ENCODE assay signal across 11 cellular contexts in genomic region chr18:34738173-34738894, GRCh38. TPM values are rescaled to one million over a fixed set of nuclear protein-coding genes. Genes with fewer than 3 reads are reported as not detected.
DNase-seq lines count a peak whose midpoint lies in the region; ATAC-seq, FAIRE-seq and TF ChIP-seq lines count a peak whose summit lies in the region.
"Had no signal": no experiment of that assay in that cellular context is flagged by ENCODE, and none has a peak within 500 bp of the region (broad histone marks: within the 10 kb centered on the region; RNA-seq: fewer than 3 reads in every experiment).

No MANE protein-coding gene starts in this region.

- no peak overlapping the region for H3K4me3 Mint-ChIP-seq in activated CD8-positive, alpha-beta T cell treated with anti-CD3 and anti-CD28 coated beads for 36 hours
- H3K4me3 Mint-ChIP-seq: central memory CD8-positive, alpha-beta T cell had no signal

- peaks cover 7% of the 10 kb centered on the region for H3K27me3 Mint-ChIP-seq in activated CD8-positive, alpha-beta T cell treated with anti-CD3 and anti-CD28 coated beads for 36 hours
- H3K27me3 Mint-ChIP-seq: central memory CD8-positive, alpha-beta T cell had no signal

- H3K27ac ChIP-seq in layer of hippocampus (ENCODE audit: low read depth, low read length): peak overlapping the region; percentile 49

- ATAC-seq in GM19455 (IDR thresholded peaks at IDR 0.05; ENCODE audit: unreplicated experiment): no peak
- no peak for ATAC-seq in activated CD8-positive, alpha-beta T cell treated with anti-CD3 and anti-CD28 coated beads for 36 hours

- no peak for TF ChIP-seq CTCF in LNCaP clone FGC (IDR thresholded peaks at IDR 0.05; ENCODE audit: control insufficient read depth, extremely low read depth, insufficient read depth)
- no peak for TF ChIP-seq CTCF in activated CD8-positive, alpha-beta T cell treated with anti-CD3 and anti-CD28 coated beads for 36 hours (IDR thresholded peaks at IDR 0.05)

- H3K9me3 Mint-ChIP-seq in activated CD8-positive, alpha-beta T cell treated with anti-CD3 and anti-CD28 coated beads for 36 hours: no peaks in the 10 kb centered on the region
- H3K9me3 Mint-ChIP-seq: central memory CD8-positive, alpha-beta T cell had no signal

- no peaks in the 10 kb centered on the region for H3K27me3 ChIP-seq in layer of hippocampus (ENCODE audit: control insufficient read depth, insufficient read depth, low read length)

- intact Hi-C loops in activated CD8-positive, alpha-beta T cell treated with anti-CD3 and anti-CD28 coated beads for 36 hours (cut with micrococcal nuclease): no loop called here

- POLR2A ChIA-PET in activated CD8-positive, alpha-beta T cell treated with anti-CD3 and anti-CD28 coated beads for 36 hours (lab: Charles Lee): no interaction called here

- H3K27ac Mint-ChIP-seq in activated CD8-positive, alpha-beta T cell treated with anti-CD3 and anti-CD28 coated beads for 36 hours: no peak overlapping the region

- H3K4me1 Mint-ChIP-seq in activated CD8-positive, alpha-beta T cell treated with anti-CD3 and anti-CD28 coated beads for 36 hours (ENCODE audit: low read depth): no peaks in the 10 kb centered on the region
- H3K4me1 Mint-ChIP-seq: central memory CD8-positive, alpha-beta T cell had no signal

- peak; percentile 17 for DNase-seq in AG08396 (ENCODE audit: low spot score)
- peak; percentile 33 for DNase-seq in LNCaP clone FGC (ENCODE audit: low read depth)
- DNase-seq in dedifferentiated amniotic fluid mesenchymal stem cell (ENCODE audit: extremely low spot score): peak; percentile 20
- no peak for DNase-seq in frontal cortex (ENCODE audit: low spot score in 2 of 2)
- DNase-seq in activated CD8-positive, alpha-beta T cell treated with anti-CD3 and anti-CD28 coated beads for 36 hours: no peak
- no peak for DNase-seq in stimulated activated CD4-positive, alpha-beta T cell treated with anti-CD3 and anti-CD28 coated beads, Interleukin-4, amount 100 ng/mL, for 1 hour
- DNase-seq: activated CD8-positive, alpha-beta memory T cell treated with anti-CD3 and anti-CD28 coated beads for 24 hours; NCI-H1436 had no signal

- no peak overlapping the region for H3K4me3 ChIP-seq in LNCaP clone FGC (ENCODE audit: low read depth, low read length)

- no peak for FAIRE-seq in frontal cortex (lab: Jason Lieb, UNC)

- no peaks in the 10 kb centered on the region for H3K36me3 Mint-ChIP-seq in activated CD8-positive, alpha-beta T cell treated with anti-CD3 and anti-CD28 coated beads for 36 hours (ENCODE audit: low read depth)

- CTCF ChIA-PET in activated CD8-positive, alpha-beta T cell treated with anti-CD3 and anti-CD28 coated beads for 36 hours (lab: Charles Lee): interaction anchor here (0.8 kb wide), 1 partner anchor 9 kb away, joined by 3 read pairs; no protein-coding TSS in a partner anchor

RNA-seq across cellular contexts. Expression of gene DTNA, which starts 28.2 kb away (rescaled TPM):
- 46.5 TPM for total RNA-seq in frontal cortex
- under 1 TPM; 0.40 to 0.41 TPM for total RNA-seq in activated CD8-positive, alpha-beta T cell treated with anti-CD3 and anti-CD28 coated beads for 36 hours

Comparison
In these comparisons a context has a peak if more than half of its experiments do, and no peak if none do; other contexts are left out.
1. DNase-seq: peak in AG08396 (single experiment), LNCaP clone FGC (single experiment) and dedifferentiated amniotic fluid mesenchymal stem cell (single experiment); none in frontal cortex (0 of 2), activated CD8-positive, alpha-beta T cell treated with anti-CD3 and anti-CD28 coated beads for 36 hours (single experiment) and stimulated activated CD4-positive, alpha-beta T cell treated with anti-CD3 and anti-CD28 coated beads, Interleukin-4, amount 100 ng/mL, for 1 hour (single experiment).
2. RNA of gene DTNA, which starts 28.2 kb away (total RNA-seq): 46.5 TPM in frontal cortex (single experiment); 0.40 to 0.41 TPM in activated CD8-positive, alpha-beta T cell treated with anti-CD3 and anti-CD28 coated beads for 36 hours; every median in the first group is over 10 times any median in the second.